8 cellular contexts compared by ENCODE assay signal in the genomic region with DNA sequence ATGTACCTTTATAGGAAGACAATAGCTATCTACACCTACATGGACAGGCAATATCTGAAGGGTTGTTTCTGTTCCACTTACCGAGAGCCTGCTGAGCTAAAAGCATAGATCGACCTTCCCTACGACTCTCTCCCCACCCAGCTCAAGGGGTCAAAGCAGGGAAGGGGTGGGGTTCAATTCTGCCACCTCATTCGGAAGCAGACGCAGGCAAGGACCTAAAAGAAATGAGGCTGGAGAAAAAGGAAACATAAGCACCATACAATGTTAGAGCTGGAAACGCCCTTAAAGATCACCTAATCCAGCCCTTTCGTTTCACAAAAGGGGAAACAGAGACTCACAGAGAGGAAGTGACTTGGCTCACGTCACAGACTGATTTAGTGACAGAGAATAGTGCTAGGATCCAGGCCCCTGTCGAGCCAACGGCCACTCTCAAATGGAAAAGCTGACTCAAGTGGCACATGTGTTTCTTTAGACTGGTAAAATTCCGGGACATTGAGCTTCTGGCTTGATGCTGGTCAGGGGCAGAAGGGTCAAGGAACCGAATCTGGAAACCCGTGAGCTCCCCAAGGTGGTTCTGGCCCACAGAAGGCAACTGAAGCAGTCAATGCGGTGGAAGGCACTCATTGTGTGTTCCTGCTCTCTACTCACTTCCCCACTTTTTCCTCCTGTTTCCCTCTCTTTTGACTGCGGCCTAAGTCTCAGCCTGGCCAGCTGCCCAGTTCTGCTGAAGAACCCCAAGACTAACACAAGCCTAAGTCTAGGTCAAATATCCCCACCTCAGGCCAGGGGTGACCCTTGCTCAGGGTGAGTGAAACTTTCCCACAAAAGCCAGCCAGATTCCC. TPM values are rescaled to one million over a fixed set of nuclear protein-coding genes. Genes with fewer than 3 reads are reported as not detected.
DNase-seq lines count a peak whose midpoint lies in the region; ATAC-seq and TF ChIP-seq lines count a peak whose summit lies in the region.

No MANE protein-coding gene starts in this region.

- H3K27ac ChIP-seq in skeletal muscle tissue (ENCODE audit: low read depth, low read length), result peak overlapping the region; percentile 64

- H3K9me3 Mint-ChIP-seq in WTC11, result no peaks in the 10 kb centered on the region

- peak; percentile 51 for DNase-seq in stimulated activated CD4-positive, alpha-beta T cell treated with anti-CD3 and anti-CD28 coated beads, Interleukin-1b, Interleukin-23, amount 100 ng/mL, for 48 hours
- DNase-seq in stimulated activated CD4-positive, alpha-beta T cell treated with anti-CD3 and anti-CD28 coated beads, Interleukin-4, amount 100 ng/mL, for 1 hour, result no peak
- DNase-seq in WTC11 (ENCODE audit: low spot score), result no peak
- peak; percentile 1 for DNase-seq in fibroblast of peridontal ligament (ENCODE audit: extremely low read depth)
- no peak for DNase-seq in NCI-H1436 treated with DMSO at 0.1 percent for 48 hours (lab: John Stamatoyannopoulos, UW)
- no peak for DNase-seq in GM20000 (ENCODE audit: low spot score)

- H3K4me1 ChIP-seq in skeletal muscle tissue (ENCODE audit: control insufficient read depth in 3 of 3, insufficient read depth in 3 of 3, low read length in 3 of 3), result peaks cover 0 to 8% (median 7%) of the 10 kb centered on the region in 3 donors

- peak overlapping the region in 1 of 3 donors; percentile 38 for H3K4me3 ChIP-seq in skeletal muscle tissue (ENCODE audit: low read length in 3 of 3)

- no peaks in the 10 kb centered on the region for H3K9me3 ChIP-seq in skeletal muscle tissue (ENCODE audit: control insufficient read depth in 3 of 3, low read length in 3 of 3)

- no peaks in the 10 kb centered on the region for H3K36me3 ChIP-seq in skeletal muscle tissue (ENCODE audit: control insufficient read depth in 3 of 3, insufficient read depth in 3 of 3, low read length in 3 of 3)

- peak; percentile 34 for ATAC-seq in HG03558 (IDR thresholded peaks at IDR 0.05; ENCODE audit: extremely low read depth, unreplicated experiment)
- no peak for ATAC-seq in WTC11

- H3K36me3 Mint-ChIP-seq in WTC11, result no peaks in the 10 kb centered on the region

- no peak for TF ChIP-seq CTCF in WTC11 (IDR thresholded peaks at IDR 0.05)
- no peak for TF ChIP-seq CTCF in GM20000 (IDR thresholded peaks at IDR 0.05; ENCODE audit: extremely low read depth, missing control alignments)

- H3K27me3 ChIP-seq in skeletal muscle tissue (ENCODE audit: control insufficient read depth in 3 of 3, insufficient read depth in 3 of 3, low read length in 3 of 3), result no peaks in the 10 kb centered on the region

- CTCF ChIA-PET in WTC11 (lab: Charles Lee), result interaction anchor here (1.4 to 3.9 kb wide), 2 partner anchors 44 to 173 kb away, joined by 4 to 13 read pairs; no protein-coding TSS in a partner anchor

- no peak overlapping the region for H3K4me3 Mint-ChIP-seq in WTC11

- H3K4me1 Mint-ChIP-seq in WTC11, result peaks cover 47% of the 10 kb centered on the region

- H3K27ac Mint-ChIP-seq in WTC11, result peak overlapping the region; percentile 93

- POLR2A ChIA-PET in WTC11 (lab: Charles Lee), result no interaction called here

- peak overlapping the region in 2 of 3 donors; percentile 11 for H3K9ac ChIP-seq in skeletal muscle tissue (ENCODE audit: low read depth in 1 of 3, low read length in 3 of 3)

- H3K27me3 Mint-ChIP-seq in WTC11 (ENCODE audit: low read depth), result no peaks in the 10 kb centered on the region

TF ChIP-seq in WTC11, 78 proteins besides CTCF, POLR2A, EP300 and RAD21:
- no peak for TF ChIP-seq ZBTB43 (CRISPR knock-in tag; IDR thresholded peaks at IDR 0.05)
- TF ChIP-seq FOXP1 (CRISPR knock-in tag; IDR thresholded peaks at IDR 0.05; ENCODE audit: borderline replicate concordance), result no peak
- TF ChIP-seq JAZF1 (CRISPR knock-in tag; IDR thresholded peaks at IDR 0.05), result no peak
- TF ChIP-seq CREB1 (CRISPR knock-in tag; IDR thresholded peaks at IDR 0.05), result no peak
- TF ChIP-seq NFATC4 (CRISPR knock-in tag; IDR thresholded peaks at IDR 0.05), result no peak
- no peak for TF ChIP-seq MXD4 (CRISPR knock-in tag; IDR thresholded peaks at IDR 0.05; ENCODE audit: borderline replicate concordance)
- TF ChIP-seq, protein P1, sequence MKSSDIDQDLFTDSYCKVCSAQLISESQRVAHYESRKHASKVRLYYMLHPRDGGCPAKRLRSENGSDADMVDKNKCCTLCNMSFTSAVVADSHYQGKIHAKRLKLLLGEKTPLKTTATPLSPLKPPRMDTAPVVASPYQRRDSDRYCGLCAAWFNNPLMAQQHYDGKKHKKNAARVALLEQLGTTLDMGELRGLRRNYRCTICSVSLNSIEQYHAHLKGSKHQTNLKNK (CRISPR knock-in tag; IDR thresholded peaks at IDR 0.05), result no peak
- no peak for TF ChIP-seq GTF2I (CRISPR knock-in tag; conservative IDR thresholded peaks at IDR 0.05)
- TF ChIP-seq NFYB (CRISPR knock-in tag; conservative IDR thresholded peaks at IDR 0.05; ENCODE audit: low read depth), result no peak
- TF ChIP-seq ZNF138 (CRISPR knock-in tag; conservative IDR thresholded peaks at IDR 0.05), result no peak
- TF ChIP-seq KAT7 (CRISPR knock-in tag; IDR thresholded peaks at IDR 0.05; ENCODE audit: borderline replicate concordance), result no peak
- no peak for TF ChIP-seq NR3C1 (CRISPR knock-in tag; conservative IDR thresholded peaks at IDR 0.05; ENCODE audit: low read depth)
- TF ChIP-seq, protein P2, sequence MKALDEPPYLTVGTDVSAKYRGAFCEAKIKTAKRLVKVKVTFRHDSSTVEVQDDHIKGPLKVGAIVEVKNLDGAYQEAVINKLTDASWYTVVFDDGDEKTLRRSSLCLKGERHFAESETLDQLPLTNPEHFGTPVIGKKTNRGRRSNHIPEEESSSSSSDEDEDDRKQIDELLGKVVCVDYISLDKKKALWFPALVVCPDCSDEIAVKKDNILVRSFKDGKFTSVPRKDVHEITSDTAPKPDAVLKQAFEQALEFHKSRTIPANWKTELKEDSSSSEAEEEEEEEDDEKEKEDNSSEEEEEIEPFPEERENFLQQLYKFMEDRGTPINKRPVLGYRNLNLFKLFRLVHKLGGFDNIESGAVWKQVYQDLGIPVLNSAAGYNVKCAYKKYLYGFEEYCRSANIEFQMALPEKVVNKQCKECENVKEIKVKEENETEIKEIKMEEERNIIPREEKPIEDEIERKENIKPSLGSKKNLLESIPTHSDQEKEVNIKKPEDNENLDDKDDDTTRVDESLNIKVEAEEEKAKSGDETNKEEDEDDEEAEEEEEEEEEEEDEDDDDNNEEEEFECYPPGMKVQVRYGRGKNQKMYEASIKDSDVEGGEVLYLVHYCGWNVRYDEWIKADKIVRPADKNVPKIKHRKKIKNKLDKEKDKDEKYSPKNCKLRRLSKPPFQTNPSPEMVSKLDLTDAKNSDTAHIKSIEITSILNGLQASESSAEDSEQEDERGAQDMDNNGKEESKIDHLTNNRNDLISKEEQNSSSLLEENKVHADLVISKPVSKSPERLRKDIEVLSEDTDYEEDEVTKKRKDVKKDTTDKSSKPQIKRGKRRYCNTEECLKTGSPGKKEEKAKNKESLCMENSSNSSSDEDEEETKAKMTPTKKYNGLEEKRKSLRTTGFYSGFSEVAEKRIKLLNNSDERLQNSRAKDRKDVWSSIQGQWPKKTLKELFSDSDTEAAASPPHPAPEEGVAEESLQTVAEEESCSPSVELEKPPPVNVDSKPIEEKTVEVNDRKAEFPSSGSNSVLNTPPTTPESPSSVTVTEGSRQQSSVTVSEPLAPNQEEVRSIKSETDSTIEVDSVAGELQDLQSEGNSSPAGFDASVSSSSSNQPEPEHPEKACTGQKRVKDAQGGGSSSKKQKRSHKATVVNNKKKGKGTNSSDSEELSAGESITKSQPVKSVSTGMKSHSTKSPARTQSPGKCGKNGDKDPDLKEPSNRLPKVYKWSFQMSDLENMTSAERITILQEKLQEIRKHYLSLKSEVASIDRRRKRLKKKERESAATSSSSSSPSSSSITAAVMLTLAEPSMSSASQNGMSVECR (CRISPR knock-in tag; IDR thresholded peaks at IDR 0.05; ENCODE audit: borderline replicate concordance), result no peak

RNA-seq across cellular contexts. Expression of gene SEPTIN6, which starts 7.5 kb away (rescaled TPM):
- total RNA-seq in WTC11 (2021) (52.1 to 62.9 TPM (median 53.6 TPM) in 3 replicates), skeletal muscle tissue (13.0 TPM)

Comparison
In these comparisons a context has a peak if more than half of its experiments do, and no peak if none do; other contexts are left out.
1. DNase-seq: peak in stimulated activated CD4-positive, alpha-beta T cell treated with anti-CD3 and anti-CD28 coated beads, Interleukin-1b, Interleukin-23, amount 100 ng/mL, for 48 hours (single experiment) and fibroblast of peridontal ligament (single experiment); none in stimulated activated CD4-positive, alpha-beta T cell treated with anti-CD3 and anti-CD28 coated beads, Interleukin-4, amount 100 ng/mL, for 1 hour (single experiment), WTC11 (single experiment), NCI-H1436 treated with DMSO at 0.1 percent for 48 hours (single experiment) and GM20000 (single experiment).